In genomic region chr16:74760007-74760767, GRCh38 we compare ENCODE assay signal across 12 cellular contexts. TPM values are rescaled to one million over a fixed set of nuclear protein-coding genes. Genes with fewer than 3 reads are reported as not detected.
DNase-seq lines count a peak whose midpoint lies in the region; ATAC-seq and TF ChIP-seq lines count a peak whose summit lies in the region.
"Had no signal": no experiment of that assay in that cellular context is flagged by ENCODE, and none has a peak within 500 bp of the region (broad histone marks: within the 10 kb centered on the region; RNA-seq: fewer than 3 reads in every experiment).

No MANE protein-coding gene starts in this region.

- no peaks in the 10 kb centered on the region for H3K79me1 ChIP-seq in IMR-90 (ENCODE audit: low read depth in 1 of 2, low read length in 2 of 2)

- H3K27me3 ChIP-seq in AG04450 (ENCODE audit: control insufficient read depth, insufficient read depth, low read length): peaks cover 8% of the 10 kb centered on the region
- H3K27me3 ChIP-seq in IMR-90 (ENCODE audit: control insufficient read depth, insufficient read depth, low read length): peaks cover 5% of the 10 kb centered on the region

- dilution Hi-C loops in IMR-90 (cut with HindIII; ENCODE audit: low sequenced_read_pairs, unreplicated experiment): no loop called here

- H3K27ac ChIP-seq in AG04450 (ENCODE audit: low read depth, low read length) (no peak overlapping the region), IMR-90 (ENCODE audit: insufficient read depth, low read length) (no peak overlapping the region)

- no peak overlapping the region; the same call in 1 of the 2 replicates for H2AK5ac ChIP-seq in IMR-90 (ENCODE audit: low read depth, low read length)

- BruUV-seq in IMR-90 (replicated peaks; lab: Mats Ljungman, UMichigan): no TSS peak

- H2AFZ ChIP-seq in IMR-90 (replicated peaks; ENCODE audit: low read length, poor library complexity): peak overlapping the region; percentile 77

- no peak overlapping the region for H3K4me2 ChIP-seq in IMR-90 (ENCODE audit: low read depth, low read length)

- H3K4me1 ChIP-seq in IMR-90 (ENCODE audit: control insufficient read depth, insufficient read depth, low read length): no peaks in the 10 kb centered on the region

- no peak overlapping the region for H3K18ac ChIP-seq in IMR-90 (ENCODE audit: low read depth, low read length)

- H4K8ac ChIP-seq in IMR-90 (ENCODE audit: low read depth in 2 of 2, low read length in 2 of 2): peak overlapping the region in 1 of 2 experiments; percentile 31; a peak in 1 of 4 replicates

- H4K20me1 ChIP-seq in IMR-90 (ENCODE audit: insufficient read depth, low read length): no peaks in the 10 kb centered on the region

- no peak overlapping the region for H3K4ac ChIP-seq in IMR-90 (ENCODE audit: low read depth, low read length)

- H2BK5ac ChIP-seq in IMR-90 (ENCODE audit: low read depth, low read length, poor library complexity, severe bottlenecking): no peak overlapping the region

- H3K56ac ChIP-seq in IMR-90 (ENCODE audit: extremely low read depth, insufficient read depth, low read length): no peak overlapping the region

- no peak for TF ChIP-seq CTCF in AG04450 (IDR thresholded peaks at IDR 0.05; ENCODE audit: low read depth, low read length)
- no peak for TF ChIP-seq CTCF in IMR-90 (conservative IDR thresholded peaks at IDR 0.05; ENCODE audit: low read depth, low read length)
- TF ChIP-seq CTCF in fibroblast of mammary gland (conservative IDR thresholded peaks at IDR 0.05; ENCODE audit: control insufficient read depth, insufficient read depth, low read depth, low read length): no peak

- no peaks in the 10 kb centered on the region for H3K36me3 ChIP-seq in IMR-90 (ENCODE audit: control insufficient read depth, insufficient read depth, low read length)

- no peak overlapping the region for H2AK9ac ChIP-seq in IMR-90 (replicated peaks; ENCODE audit: low read depth, low read length, poor library complexity)

- no peak overlapping the region for H3K14ac ChIP-seq in IMR-90 (replicated peaks; ENCODE audit: low read depth, low read length)

- WGBS in IMR-90 (ENCODE audit: extremely low coverage in 2 of 2, insufficient read length in 1 of 2), 2 experiments: 100% methylated on average over 1 of the region's 11 CpGs; no CpG with 5 or more reads in 1 of the 2 experiments

- TF ChIP-seq RAD21 in IMR-90 (IDR thresholded peaks at IDR 0.05; ENCODE audit: low read length): no peak

- H3K23ac ChIP-seq in IMR-90 (ENCODE audit: low read depth, low read length): no peak overlapping the region

- H3K9me3 ChIP-seq in AG04450 (ENCODE audit: control insufficient read depth, insufficient read depth, low read length): no peaks in the 10 kb centered on the region
- H3K9me3 ChIP-seq in IMR-90 (ENCODE audit: control insufficient read depth, insufficient read depth, low read length): no peaks in the 10 kb centered on the region

- POLR2A ChIA-PET in AG04450 (lab: Yijun Ruan, JAX) (no interaction called here), IMR-90 (lab: Charles Lee; ENCODE audit: unreplicated experiment) (no interaction called here)

- no peak overlapping the region for H2BK20ac ChIP-seq in IMR-90 (ENCODE audit: low read depth, low read length)

- H3K4me3 ChIP-seq in AG04450 (ENCODE audit: low read depth, low read length): no peak overlapping the region
- no peak overlapping the region for H3K4me3 ChIP-seq in IMR-90 (ENCODE audit: insufficient read depth, low read depth, low read length)
- H3K4me3 ChIP-seq in fibroblast of mammary gland (ENCODE audit: control insufficient read depth, low read depth, low read length): no peak overlapping the region

- in situ Hi-C loops in IMR-90 (cut with MboI; ENCODE audit: low sequenced_read_pairs): no loop called here

- intact Hi-C loops in IMR-90 (cut with micrococcal nuclease): no loop called here

- no peak overlapping the region for H4K91ac ChIP-seq in IMR-90 (ENCODE audit: insufficient read depth, low read depth, low read length)

- no peak overlapping the region for H2BK15ac ChIP-seq in IMR-90 (ENCODE audit: low read depth, low read length)

- H3K9ac ChIP-seq in IMR-90 (ENCODE audit: low read depth, low read length): no peak overlapping the region

- no peak overlapping the region for H4K5ac ChIP-seq in IMR-90 (ENCODE audit: low read depth, low read length)

- no peaks in the 10 kb centered on the region for H3K9me1 ChIP-seq in IMR-90 (ENCODE audit: insufficient read depth, low read length)

- ATAC-seq in GM18907 (IDR thresholded peaks at IDR 0.05; ENCODE audit: unreplicated experiment): peak; percentile 50
- peak; percentile 49 for ATAC-seq in IMR-90 (ENCODE audit: low read depth)
- no peak for ATAC-seq in HG03342 (IDR thresholded peaks at IDR 0.05; ENCODE audit: unreplicated experiment)
- ATAC-seq in HG03045 (IDR thresholded peaks at IDR 0.05; ENCODE audit: unreplicated experiment): no peak
- no peak for ATAC-seq in HG03469 (IDR thresholded peaks at IDR 0.05; ENCODE audit: unreplicated experiment)
- ATAC-seq: SK-N-SH treated with all-trans-retinoic acid at 6 μM for 48 hours had no signal

- H2BK120ac ChIP-seq in IMR-90 (ENCODE audit: low read depth, low read length): no peak overlapping the region

- CTCF ChIA-PET in AG04450 (lab: Charles Lee): no interaction called here
- CTCF ChIA-PET in IMR-90 (lab: Yijun Ruan, JAX): interaction anchor here (1.0 kb wide), 1 partner anchor 53 kb away, joined by 4 read pairs; no protein-coding TSS in a partner anchor

- TF ChIP-seq POLR2A in IMR-90 (IDR thresholded peaks at IDR 0.05; ENCODE audit: low read depth, low read length): no peak

- DNase-seq in AG04450 (ENCODE audit: low read depth, low spot score) (peak; percentile 13), IMR-90 (peak; percentile 90), fibroblast of mammary gland (ENCODE audit: low read depth) (peak; percentile 38), DMS114 treated with DMSO at 0.1 percent for 48 hours (lab: John Stamatoyannopoulos, UW; ENCODE audit: unreplicated experiment) (no peak)
- DNase-seq: NCI-H446 treated with DMSO at 0.1 percent for 48 hours had no signal

TF ChIP-seq in IMR-90, 13 proteins besides CTCF, POLR2A, EP300 and RAD21:
- no peak for TF ChIP-seq NFE2L2 (IDR thresholded peaks at IDR 0.05; ENCODE audit: low read depth, low read length)
- peak; percentile 39; the same call in 1 of the 2 replicates for TF ChIP-seq FOS (IDR thresholded peaks at IDR 0.05; ENCODE audit: low read depth, low read length)
- TF ChIP-seq USF2 (IDR thresholded peaks at IDR 0.05; ENCODE audit: low read depth, low read length): peak; percentile 52
- no peak for TF ChIP-seq MXI1 (IDR thresholded peaks at IDR 0.05; ENCODE audit: borderline replicate concordance, low read depth, low read length)
- TF ChIP-seq MAZ (IDR thresholded peaks at IDR 0.05; ENCODE audit: borderline replicate concordance, low read depth, low read length): 0 out of 2 replicates have a peak, but pooled peaks have one; percentile 11
- TF ChIP-seq BHLHE40 (IDR thresholded peaks at IDR 0.05; ENCODE audit: low read depth, low read length): peak; percentile 65
- peak; percentile 55; the same call in 1 of the 2 replicates for TF ChIP-seq CEBPB (IDR thresholded peaks at IDR 0.05; ENCODE audit: low read depth, low read length)
- no peak for TF ChIP-seq SMC3 (IDR thresholded peaks at IDR 0.05; ENCODE audit: low read depth, low read length)
TF ChIP-seq in IMR-90: peak in this region for 5.

RNA-seq across cellular contexts. Expression of gene FA2H, which starts 14.4 kb away (rescaled TPM):
- polyA plus RNA-seq in AG04450 (2011; rRNA removed) (not detected in 2 replicates), IMR-90 (2012; rRNA removed) (not detected in 2 replicates)
- not detected in 2 replicates for polyA minus RNA-seq in AG04450 (2011; rRNA and poly(A)+ RNA removed)
- total RNA-seq in IMR-90 (2012; rRNA removed): not detected in 2 replicates
- 0.01 TPM in 1 of 2 replicates, not detected in the other for polyA plus RNA-seq in IMR-90 (2012; cell fraction: cytosol; rRNA removed)
- 0.02 TPM in 1 of 2 replicates, not detected in the other for polyA plus RNA-seq in IMR-90 (2012; cell fraction: nucleus; rRNA removed; ENCODE audit: low replicate concordance)
- total RNA-seq: natural killer cell treated with Interleukin-12 subunit alpha and Interleukin-12 subunit beta and Interleukin-15 and Interleukin-18, amount 100 ng/mL, for 72 hours had no signal
- polyA plus RNA-seq: CD14-positive monocyte had no signal

RNA-seq across cellular contexts. Expression of gene MLKL, which starts 59.5 kb away (rescaled TPM):
- 4.1 and 5.8 TPM in 2 replicates for polyA plus RNA-seq in AG04450 (2011; rRNA removed)
- polyA minus RNA-seq in AG04450 (2011; rRNA and poly(A)+ RNA removed): 2.2 and 2.6 TPM in 2 replicates
- 4.2 and 4.5 TPM in 2 replicates for total RNA-seq in IMR-90 (2012; rRNA removed)
- 3.6 and 3.7 TPM in 2 replicates for polyA plus RNA-seq in IMR-90 (2012; rRNA removed)
- 1.2 and 1.6 TPM in 2 replicates for polyA plus RNA-seq in IMR-90 (2012; cell fraction: cytosol; rRNA removed)
- polyA plus RNA-seq in IMR-90 (2012; cell fraction: nucleus; rRNA removed; ENCODE audit: low replicate concordance): 3.8 and 14.0 TPM in 2 replicates

Comparison
In these comparisons a context has a peak if more than half of its experiments do, and no peak if none do; other contexts are left out.
1. ATAC-seq: peak in GM18907 (single experiment) and IMR-90 (single experiment); none in HG03342 (single experiment), HG03045 (single experiment) and HG03469 (single experiment).